In the genomic region with DNA sequence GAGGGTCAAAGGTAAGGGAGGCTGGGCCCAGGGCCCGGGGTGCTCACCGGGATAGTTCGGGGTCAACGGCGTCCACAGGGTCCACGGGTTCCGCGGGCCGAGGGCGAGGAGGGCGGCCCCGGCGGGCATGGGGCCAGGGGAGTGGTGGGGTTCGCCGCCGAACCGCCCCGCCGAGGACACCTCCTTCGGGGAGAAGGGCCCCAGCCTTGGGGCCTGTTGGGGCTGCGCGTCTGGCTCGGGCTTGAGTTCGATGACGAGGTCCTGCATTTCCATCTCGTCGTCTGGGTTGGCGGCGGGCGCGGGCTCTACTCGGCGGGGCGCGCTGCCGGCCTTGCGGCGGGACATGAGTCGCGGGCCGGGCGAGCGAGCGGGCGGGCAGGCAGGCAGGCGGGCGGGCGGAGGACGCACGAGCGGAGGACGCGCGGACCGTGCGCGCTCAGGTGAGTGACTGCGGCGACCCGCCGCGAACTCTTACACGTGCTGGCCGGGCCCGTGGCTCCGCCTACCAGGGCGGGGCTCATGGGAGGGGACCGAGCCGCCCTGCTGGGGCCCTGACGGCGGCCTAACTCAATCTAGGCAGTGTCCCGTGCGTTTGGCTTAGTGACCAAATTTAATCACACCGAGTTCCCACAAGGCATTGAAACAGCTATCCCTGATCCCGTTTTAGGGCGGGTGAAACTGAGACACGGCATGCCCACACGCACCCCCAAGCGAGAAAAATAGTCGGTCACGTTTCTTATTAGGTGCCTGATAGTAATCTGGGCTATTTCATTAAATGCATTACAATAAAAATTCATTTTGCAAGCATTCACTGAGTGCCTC, we compare ENCODE assay signal across 8 cellular contexts. TPM values are rescaled to one million over a fixed set of nuclear protein-coding genes. Genes with fewer than 3 reads are reported as not detected.
A peak's percentile ranks its signal among the peaks of the same experiment; 100 is the strongest.
DNase-seq lines count a peak whose midpoint lies in the region; ATAC-seq and TF ChIP-seq lines count a peak whose summit lies in the region.

ZNF296 (minus strand) TSS at position 450 of the 822 bp plus-strand sequence; CDS start at position 345, 105 bp downstream.

- H3K9me2 ChIP-seq in OCI-LY1 (ENCODE audit: low read depth, low read length) = no peaks in the 10 kb centered on the region

- peak within 1 kb of the TSS; percentile 89 for H3K27ac ChIP-seq in OCI-LY1 (ENCODE audit: low read depth, low read length, poor library complexity, severe bottlenecking)
- no peak within 1 kb of the TSS for H3K27ac ChIP-seq in neural progenitor cell
- peak within 1 kb of the TSS; percentile 17 for H3K27ac ChIP-seq in temporal lobe (ENCODE audit: low read depth, low read length)

- H3F3A ChIP-seq in OCI-LY1 (ENCODE audit: insufficient read depth, low read length) = peaks cover 13% of the 10 kb centered on the region
- peaks cover 67% of the 10 kb centered on the region for H3F3A ChIP-seq in neural progenitor cell (ENCODE audit: low read depth)

- peak within 1 kb of the TSS; percentile 84 for H3K4me3 Mint-ChIP-seq in activated T-cell treated with anti-CD3 and anti-CD28 coated beads, Interleukin-2, amount 50 U/mL, for 24 hours
- H3K4me3 Mint-ChIP-seq in neural progenitor cell = peak within 1 kb of the TSS; percentile 71

- no peaks in the 10 kb centered on the region for H4K20me1 ChIP-seq in OCI-LY1 (ENCODE audit: insufficient read depth, low read length)
- H4K20me1 ChIP-seq in neural progenitor cell (ENCODE audit: low read depth) = peaks cover 25% of the 10 kb centered on the region

- H3K9me3 ChIP-seq in OCI-LY1 (ENCODE audit: low read length) = no peaks in the 10 kb centered on the region
- H3K9me3 ChIP-seq in neural progenitor cell (ENCODE audit: low read depth) = no peaks in the 10 kb centered on the region

- H3K9me3 Mint-ChIP-seq in activated T-cell treated with anti-CD3 and anti-CD28 coated beads, Interleukin-2, amount 50 U/mL, for 24 hours = no peaks in the 10 kb centered on the region
- no peaks in the 10 kb centered on the region for H3K9me3 Mint-ChIP-seq in neural progenitor cell

- peaks cover 46% of the 10 kb centered on the region for H3K36me3 Mint-ChIP-seq in activated T-cell treated with anti-CD3 and anti-CD28 coated beads, Interleukin-2, amount 50 U/mL, for 24 hours (ENCODE audit: low read depth)
- peaks cover 2% of the 10 kb centered on the region for H3K36me3 Mint-ChIP-seq in neural progenitor cell

- H3K27ac Mint-ChIP-seq in activated T-cell treated with anti-CD3 and anti-CD28 coated beads, Interleukin-2, amount 50 U/mL, for 24 hours = peak within 1 kb of the TSS; percentile 82
- no peak within 1 kb of the TSS for H3K27ac Mint-ChIP-seq in neural progenitor cell

- H3K79me2 ChIP-seq in OCI-LY1 (ENCODE audit: insufficient read depth, low read length) = peaks cover 20% of the 10 kb centered on the region
- H3K79me2 ChIP-seq in neural progenitor cell (ENCODE audit: low read depth) = peaks cover 20% of the 10 kb centered on the region

- H3K27me3 Mint-ChIP-seq in activated T-cell treated with anti-CD3 and anti-CD28 coated beads, Interleukin-2, amount 50 U/mL, for 24 hours = no peaks in the 10 kb centered on the region
- H3K27me3 Mint-ChIP-seq in neural progenitor cell (ENCODE audit: insufficient read depth, low read depth) = peaks cover 20% of the 10 kb centered on the region

- ATAC-seq in GM18907 (IDR thresholded peaks at IDR 0.05; ENCODE audit: unreplicated experiment) (peak; percentile 48), HG03354 (IDR thresholded peaks at IDR 0.05; ENCODE audit: poor library complexity, severe bottlenecking, unreplicated experiment) (peak; percentile 48)

- DNase-seq in AG10803 (ENCODE audit: low read depth) = no peak
- peak; percentile 89 for DNase-seq in activated T-cell treated with anti-CD3 and anti-CD28 coated beads, Interleukin-2, amount 50 U/mL, for 24 hours
- peak; percentile 31 for DNase-seq in fibroblast of mammary gland (ENCODE audit: low read depth)
- DNase-seq in neural progenitor cell (ENCODE audit: low spot score) = peak; percentile 91

- peaks cover 40% of the 10 kb centered on the region for H3K4me1 Mint-ChIP-seq in activated T-cell treated with anti-CD3 and anti-CD28 coated beads, Interleukin-2, amount 50 U/mL, for 24 hours (ENCODE audit: low read depth)
- peaks cover 28% of the 10 kb centered on the region for H3K4me1 Mint-ChIP-seq in neural progenitor cell

- H3K4me3 ChIP-seq in AG10803 (ENCODE audit: low read length) (peak within 1 kb of the TSS; percentile 53), OCI-LY1 (ENCODE audit: low read depth, low read length, poor library complexity, severe bottlenecking) (peak within 1 kb of the TSS; percentile 83), fibroblast of mammary gland (ENCODE audit: control insufficient read depth, low read depth, low read length) (peak within 1 kb of the TSS; percentile 43), neural progenitor cell (peak within 1 kb of the TSS; percentile 47)

- H2AFZ ChIP-seq in OCI-LY1 (ENCODE audit: low read length) = no peak within 1 kb of the TSS
- peak within 1 kb of the TSS; percentile 74 for H2AFZ ChIP-seq in neural progenitor cell (replicated peaks)

- H3K27me3 ChIP-seq in OCI-LY1 (ENCODE audit: insufficient read depth, low read length) (no peaks in the 10 kb centered on the region), neural progenitor cell (peaks cover 36% of the 10 kb centered on the region)

- peaks cover 29% of the 10 kb centered on the region for H3K36me3 ChIP-seq in OCI-LY1 (ENCODE audit: insufficient read depth, low read length)
- H3K36me3 ChIP-seq in neural progenitor cell = no peaks in the 10 kb centered on the region

- H3K4me2 ChIP-seq in OCI-LY1 (ENCODE audit: low read length) (peak within 1 kb of the TSS; percentile 78), neural progenitor cell (peak within 1 kb of the TSS; percentile 74)

- no peak for TF ChIP-seq CTCF in AG10803 (conservative IDR thresholded peaks at IDR 0.05; ENCODE audit: low read length)
- TF ChIP-seq CTCF in OCI-LY1 (IDR thresholded peaks at IDR 0.05; ENCODE audit: low read length) = no peak
- no peak for TF ChIP-seq CTCF in fibroblast of mammary gland (conservative IDR thresholded peaks at IDR 0.05; ENCODE audit: control insufficient read depth, insufficient read depth, low read depth, low read length)
- no peak for TF ChIP-seq CTCF in neural progenitor cell (IDR thresholded peaks at IDR 0.05)

- H3K9ac ChIP-seq in OCI-LY1 (ENCODE audit: low read length) (peak within 1 kb of the TSS; percentile 96), neural progenitor cell (no peak within 1 kb of the TSS)

- peaks cover 72% of the 10 kb centered on the region for H3K4me1 ChIP-seq in OCI-LY1 (ENCODE audit: insufficient read depth, low read length, severe bottlenecking)
- peaks cover 35% of the 10 kb centered on the region for H3K4me1 ChIP-seq in neural progenitor cell

RNA-seq across cellular contexts. Expression of gene ZNF296, which starts in this region (rescaled TPM):
- total RNA-seq in neural progenitor cell (ENCODE audit: low replicate concordance) = 0.53 TPM in 1 of 2 replicates, not detected in the other
- total RNA-seq in temporal lobe = under 0.01 TPM

Comparison
In these comparisons a context has a peak if more than half of its experiments do, and no peak if none do; other contexts are left out.
1. Peak in DNase-seq, H3K4me3 ChIP-seq and H3K4me2 ChIP-seq in neural progenitor cell; RNA of the gene not detected or under 1 TPM.